Comparison of ENCODE assay signal across 9 cellular contexts in the genomic region with DNA sequence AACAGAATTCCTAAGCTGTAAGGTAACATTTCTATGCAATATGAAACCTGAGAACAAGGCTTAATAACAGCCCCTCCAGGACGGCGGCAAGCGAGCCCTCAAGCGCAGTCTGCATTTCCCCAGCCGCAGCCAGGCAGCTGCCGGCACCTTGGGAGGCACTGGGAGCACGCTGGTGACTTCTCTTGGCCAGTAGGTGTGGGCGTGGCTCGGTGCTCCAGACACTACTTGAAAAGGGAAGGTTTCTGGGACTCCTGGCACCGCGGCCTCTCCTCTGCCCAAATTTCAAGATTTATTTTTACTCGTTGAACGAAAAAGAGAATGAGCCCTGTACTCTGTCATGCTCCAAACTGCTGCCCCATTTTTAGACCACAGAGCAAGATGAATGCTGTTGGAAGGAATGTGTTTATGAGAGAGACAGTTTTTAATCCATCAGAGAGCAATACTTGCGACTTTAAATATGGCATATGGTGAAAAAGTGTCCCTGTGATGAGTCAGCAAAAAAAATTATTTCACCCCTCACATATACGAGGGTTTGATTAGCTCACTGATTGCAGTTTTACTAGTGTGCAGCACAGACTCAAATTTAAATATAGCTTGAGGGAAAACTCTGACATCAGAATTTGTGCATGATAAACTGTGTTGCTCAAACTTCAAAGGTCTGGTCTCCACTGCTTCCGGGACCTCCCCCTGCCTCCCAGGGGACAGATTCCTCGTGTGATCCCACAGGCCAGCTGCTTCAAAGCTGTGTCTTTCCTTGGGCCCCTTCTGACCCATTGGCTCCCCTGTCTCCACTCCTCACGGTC.
A peak's percentile ranks its signal among the peaks of the same experiment; 100 is the strongest.
DNase-seq lines count a peak whose midpoint lies in the region; ATAC-seq and TF ChIP-seq lines count a peak whose summit lies in the region.
"Had no signal": no experiment of that assay in that cellular context is flagged by ENCODE, and none has a peak within 500 bp of the region (broad histone marks: within the 10 kb centered on the region; RNA-seq: fewer than 3 reads in every experiment).

No MANE protein-coding gene starts in this region.

- peak; percentile 63 for ATAC-seq in Right ventricle myocardium superior (ENCODE audit: poor library complexity)
- ATAC-seq: naive thymus-derived CD4-positive, alpha-beta T cell had no signal

- H3K4me3 ChIP-seq in SJCRH30, result peak overlapping the region; percentile 43
- peak overlapping the region; percentile 5 for H3K4me3 ChIP-seq in retinal pigment epithelial cell (ENCODE audit: low read length)

- no peak for TF ChIP-seq CTCF in retinal pigment epithelial cell (conservative IDR thresholded peaks at IDR 0.05; ENCODE audit: low read depth, low read length)

- H3K4me1 ChIP-seq in SJCRH30, result peaks cover 42% of the 10 kb centered on the region

- H3K9me3 ChIP-seq in SJCRH30 (replicated peaks), result 0 out of 2 replicates have a peak, but pooled peaks cover 4% of the 10 kb centered on the region

- peak overlapping the region; percentile 98 for H3K27ac ChIP-seq in SJCRH30

- intact Hi-C loops in Right ventricle myocardium superior (cut with DNase I), result no loop called here

- peaks cover 13% of the 10 kb centered on the region; the same call in 1 of the 2 replicates for H3K36me3 ChIP-seq in SJCRH30

- H3K27me3 ChIP-seq in SJCRH30, result no peaks in the 10 kb centered on the region

- in situ Hi-C loops in G401 (cut with HindIII; ENCODE audit: low sequenced_read_pairs), result no loop called here

- DNase-seq in GM03348 (ENCODE audit: low spot score) (peak; percentile 64), SJCRH30 (peak; percentile 91 to 92), Right ventricle myocardium superior (peak; percentile 64), retinal pigment epithelial cell (ENCODE audit: low read depth) (peak; percentile 69), NCI-H345 treated with DMSO at 0.1 percent for 48 hours (lab: John Stamatoyannopoulos, UW; ENCODE audit: unreplicated experiment) (no peak), germinal center (ENCODE audit: low spot score) (no peak), pons (ENCODE audit: low spot score) (no peak), G401 (ENCODE audit: low spot score) (no peak)

Comparison
In these comparisons a context has a peak if more than half of its experiments do, and no peak if none do; other contexts are left out.
1. DNase-seq: peak in GM03348 (single experiment), SJCRH30 (2 of 2), Right ventricle myocardium superior (single experiment) and retinal pigment epithelial cell (single experiment); none in NCI-H345 treated with DMSO at 0.1 percent for 48 hours (single experiment), germinal center (single experiment), pons (single experiment) and G401 (single experiment).